26 cellular contexts compared by ENCODE assay signal in the genomic region with DNA sequence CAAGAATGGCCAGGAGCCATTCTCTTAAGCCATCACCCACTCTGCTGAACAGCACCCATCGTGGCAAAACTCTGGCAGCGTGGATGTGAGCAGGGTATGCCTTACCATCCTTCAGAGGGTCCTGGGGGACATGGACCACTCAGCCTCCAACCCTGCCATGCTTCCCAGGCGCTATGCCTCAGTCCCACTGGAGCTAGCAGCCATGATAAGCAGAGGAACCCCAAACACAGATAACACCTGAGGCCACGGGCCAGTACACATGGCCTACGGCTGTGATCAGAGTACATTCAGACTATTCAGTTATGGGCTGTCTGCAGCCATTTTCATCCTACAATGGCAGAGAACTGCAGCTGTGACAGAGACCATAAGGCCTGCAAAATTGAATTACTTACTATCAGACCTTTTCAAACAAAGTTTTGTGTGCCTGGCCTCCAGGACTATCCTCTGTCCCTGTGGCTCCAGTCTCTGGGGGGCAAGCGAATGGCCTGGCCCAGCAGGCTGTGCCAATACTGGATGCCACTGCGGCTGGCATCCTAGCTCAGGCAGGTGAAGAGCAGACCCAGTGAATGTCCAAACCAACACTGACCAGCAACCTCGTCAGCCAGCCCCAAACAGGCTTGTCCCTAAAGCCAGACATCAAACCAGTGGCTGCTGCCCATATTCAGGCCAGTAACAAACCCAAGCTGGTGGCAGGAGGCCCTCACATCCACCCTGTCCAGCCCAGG. TPM values are rescaled to one million over a fixed set of nuclear protein-coding genes. Genes with fewer than 3 reads are reported as not detected.
DNase-seq lines count a peak whose midpoint lies in the region; ATAC-seq, FAIRE-seq and TF ChIP-seq lines count a peak whose summit lies in the region.
"Had no signal": no experiment of that assay in that cellular context is flagged by ENCODE, and none has a peak within 500 bp of the region (broad histone marks: within the 10 kb centered on the region; RNA-seq: fewer than 3 reads in every experiment).

No MANE protein-coding gene starts in this region.

- no peak overlapping the region for H3K4me2 ChIP-seq in neural progenitor cell
- H3K4me2 ChIP-seq: PC-9 had no signal

- H3K4me1 ChIP-seq in neural progenitor cell = peaks cover 8% of the 10 kb centered on the region

- H3K27ac Mint-ChIP-seq in chondrocyte (ENCODE audit: unreplicated experiment) = no peak overlapping the region
- H3K27ac Mint-ChIP-seq in neural progenitor cell = peak overlapping the region; percentile 74
- H3K27ac Mint-ChIP-seq: CD8-positive, alpha-beta T cell had no signal

- H3K4me1 Mint-ChIP-seq in chondrocyte (ENCODE audit: low read depth) (no peaks in the 10 kb centered on the region), neural progenitor cell (peaks cover 10% of the 10 kb centered on the region)

- peak; percentile 48 for FAIRE-seq in urothelium cell line (lab: Jason Lieb, UNC)
- FAIRE-seq: A204.1, GM12878, GM19239, H1 had no signal

- no peak for ATAC-seq in left ventricle myocardium superior
- ATAC-seq in GM19455 (IDR thresholded peaks at IDR 0.05; ENCODE audit: unreplicated experiment) = no peak
- ATAC-seq in HG02885 (IDR thresholded peaks at IDR 0.05; ENCODE audit: poor library complexity, unreplicated experiment) = no peak
- ATAC-seq in GM21723 (IDR thresholded peaks at IDR 0.05; ENCODE audit: unreplicated experiment) = no peak
- ATAC-seq: CD8-positive, alpha-beta T cell; GM12878 had no signal

- H3K36me3 ChIP-seq in neural progenitor cell = peaks cover 2% of the 10 kb centered on the region
- H3K36me3 ChIP-seq: MG63, SJCRH30 had no signal

- peaks cover 2% of the 10 kb centered on the region for H3K9me3 Mint-ChIP-seq in chondrocyte (ENCODE audit: low read depth)
- H3K9me3 Mint-ChIP-seq in neural progenitor cell = peaks cover 5% of the 10 kb centered on the region
- H3K9me3 Mint-ChIP-seq: CD8-positive, alpha-beta T cell had no signal

- no peak for TF ChIP-seq CTCF in chondrocyte (IDR thresholded peaks at IDR 0.05)
- no peak for TF ChIP-seq CTCF in neural progenitor cell (IDR thresholded peaks at IDR 0.05)

- intact Hi-C loops in left ventricle myocardium superior (cut with micrococcal nuclease) (loop anchor here (5.0 kb wide), 1 partner anchor 37 kb away; no protein-coding TSS in a partner anchor), cardiac septum (cut with DNase I) (no loop called here)

- no peaks in the 10 kb centered on the region for H3F3A ChIP-seq in neural progenitor cell (ENCODE audit: low read depth)

- no peaks in the 10 kb centered on the region for H4K20me1 ChIP-seq in neural progenitor cell (ENCODE audit: low read depth)

- H3K27me3 Mint-ChIP-seq in chondrocyte (ENCODE audit: low read depth) (no peaks in the 10 kb centered on the region), neural progenitor cell (ENCODE audit: insufficient read depth, low read depth) (no peaks in the 10 kb centered on the region)

- H3K79me2 ChIP-seq in neural progenitor cell (ENCODE audit: low read depth) = no peaks in the 10 kb centered on the region

- H3K9ac ChIP-seq in neural progenitor cell = no peak overlapping the region

- no peak overlapping the region for H3K4me3 ChIP-seq in neural progenitor cell
- H3K4me3 ChIP-seq: GM12878, MG63, PC-9, SJCRH30 had no signal

- peaks cover 2% of the 10 kb centered on the region for H3K9me3 ChIP-seq in neural progenitor cell (ENCODE audit: low read depth)
- H3K9me3 ChIP-seq: MG63, SJCRH30 had no signal

- H2AFZ ChIP-seq in neural progenitor cell (replicated peaks) = no peak overlapping the region
- H2AFZ ChIP-seq: PC-9 had no signal

- H3K27ac ChIP-seq in neural progenitor cell = no peak overlapping the region
- H3K27ac ChIP-seq: HL-60, PC-9, RWPE1, SJCRH30 had no signal

- H3K4me3 Mint-ChIP-seq in chondrocyte (ENCODE audit: unreplicated experiment) (no peak overlapping the region), neural progenitor cell (no peak overlapping the region)
- H3K4me3 Mint-ChIP-seq: CD8-positive, alpha-beta T cell had no signal

- H3K36me3 Mint-ChIP-seq in chondrocyte (ENCODE audit: low read depth) = no peaks in the 10 kb centered on the region
- peaks cover 2% of the 10 kb centered on the region for H3K36me3 Mint-ChIP-seq in neural progenitor cell
- H3K36me3 Mint-ChIP-seq: CD8-positive, alpha-beta T cell had no signal

- peaks cover 10% of the 10 kb centered on the region for H3K27me3 ChIP-seq in neural progenitor cell
- H3K27me3 ChIP-seq: MG63, SJCRH30 had no signal

- DNase-seq in left ventricle myocardium superior (peak; percentile 16), cardiac septum (ENCODE audit: low spot score) (no peak), chondrocyte (ENCODE audit: low spot score) (peak; percentile 77), neural progenitor cell (ENCODE audit: low spot score) (no peak), urothelium cell line (ENCODE audit: low spot score) (no peak)
- DNase-seq: Calu3, IMR-90, Kasumi-1, MG63, NCI-H1092, NCI-H1436 treated with DMSO at 0.1 percent for 48 hours, NCI-H2029, NCI-H2171, NCI-H526, PC-9, SJCRH30 had no signal

RNA-seq across cellular contexts. Expression of a gene that starts 6.9 kb away (rescaled TPM):
- total RNA-seq in left ventricle myocardium superior (26.8 TPM), cardiac septum (46.8 TPM), chondrocyte (15.2 to 24.2 TPM (median 21.5 TPM) in 3 replicates), neural progenitor cell (ENCODE audit: low replicate concordance) (35.4 and 159 TPM in 2 replicates)

RNA-seq across cellular contexts. Expression of a gene that starts 11.2 kb away (rescaled TPM):
- 71.5 TPM for total RNA-seq in left ventricle myocardium superior
- 84.5 TPM for total RNA-seq in cardiac septum
- total RNA-seq in chondrocyte = 21.7 to 30.4 TPM (median 30.1 TPM) in 3 replicates
- total RNA-seq in neural progenitor cell (ENCODE audit: low replicate concordance) = 9.1 and 10.0 TPM in 2 replicates

Comparison
In these comparisons a context has a peak if more than half of its experiments do, and no peak if none do; other contexts are left out.
1. DNase-seq: peak in left ventricle myocardium superior (single experiment) and chondrocyte (single experiment); none in cardiac septum (single experiment), neural progenitor cell (single experiment) and urothelium cell line (single experiment).